Comparison of ENCODE assay signal across 31 cellular contexts in the genomic region with DNA sequence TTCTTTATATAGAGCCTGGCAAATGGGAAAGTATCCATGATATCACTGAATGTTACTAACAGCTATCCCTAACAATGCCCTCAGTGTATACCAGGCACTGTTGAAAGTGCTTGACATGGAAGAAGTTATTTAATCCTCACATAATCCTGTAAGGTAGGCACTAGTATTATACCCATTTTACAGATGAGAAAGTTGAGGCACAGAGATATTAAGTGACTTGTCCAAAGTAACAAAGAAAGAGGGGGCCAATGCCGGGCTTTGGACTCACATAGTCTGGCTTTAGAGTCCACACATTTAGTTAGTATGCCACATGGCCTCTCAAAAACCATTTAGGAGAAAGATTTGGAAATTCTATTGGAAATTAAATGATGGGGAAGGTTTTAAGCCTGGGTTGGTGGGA.
"Had no signal": no experiment of that assay in that cellular context is flagged by ENCODE, and none has a peak within 500 bp of the region (broad histone marks: within the 10 kb centered on the region; RNA-seq: fewer than 3 reads in every experiment).

No MANE protein-coding gene starts in this region.

- H3K27me3 ChIP-seq: ovary, spleen, testis, transverse colon, upper lobe of right lung, uterus had no signal

- H3K36me3 Mint-ChIP-seq: naive B cell; naive thymus-derived CD8-positive, alpha-beta T cell; stimulated activated memory B cell treated with anti-CD40 and anti-IgM and Interleukin-4, amounts not matched to agents 10 μg/mL and 1 μg/mL and 100 μg/mL, for 72 hours; type B pancreatic cell had no signal

- DNase-seq: naive B cell; naive thymus-derived CD8-positive, alpha-beta T cell; occipital lobe; ovary; psoas muscle; right cardiac atrium; spleen; stimulated activated CD4-positive, alpha-beta T cell treated with anti-CD3 and anti-CD28 coated beads, Interleukin-12 subunit alpha, Interleukin-12 subunit beta, amount 100 ng/mL, for 4 hours; stimulated activated CD4-positive, alpha-beta T cell treated with anti-CD3 and anti-CD28 coated beads, Interleukin-1b, Interleukin-23, amount 100 ng/mL, for 48 hours; stimulated activated CD4-positive, alpha-beta T cell treated with anti-CD3 and anti-CD28 coated beads, Interleukin-4, amount 100 ng/mL, for 1 hour; stimulated activated CD4-positive, alpha-beta T cell treated with anti-CD3 and anti-CD28 coated beads, Interleukin-4, amount 100 ng/mL, for 4 hours; stimulated activated CD8-positive, alpha-beta memory T cell treated with anti-CD3 and anti-CD28 coated beads, Interleukin-4, amount 100 ng/mL, for 48 hours; stimulated activated naive CD4-positive, alpha-beta T cell; stimulated activated naive CD8-positive, alpha-beta T cell treated with anti-CD3 and anti-CD28 coated beads, Interleukin-15, amount 100 ng/mL, for 72 hours; stimulated activated naive CD8-positive, alpha-beta T cell treated with anti-CD3 and anti-CD28 coated beads, Interleukin-15, Interleukin-2, amounts not matched to agents 100 U/mL and 50 U/mL, for 24 hours; substantia nigra; testis; tibial artery; transverse colon; upper lobe of right lung; uterus had no signal

- H3K36me3 ChIP-seq: ovary, spleen, suprapubic skin, tibial artery, transverse colon, upper lobe of right lung, uterus had no signal

- H3K4me2 ChIP-seq: smooth muscle cell had no signal

- H3K4me1 ChIP-seq: parathyroid adenoma, psoas muscle, spleen, testis, tibial artery, transverse colon, upper lobe of right lung, uterus had no signal

- H2AFZ ChIP-seq: parathyroid adenoma had no signal

- H3K9me3 Mint-ChIP-seq: naive thymus-derived CD8-positive, alpha-beta T cell; neural crest cell; stimulated activated memory B cell treated with anti-CD40 and anti-IgM and Interleukin-4, amounts not matched to agents 10 μg/mL and 1 μg/mL and 100 μg/mL, for 72 hours; stimulated activated naive CD8-positive, alpha-beta T cell treated with anti-CD3 and anti-CD28 coated beads, Interleukin-15, amount 100 ng/mL, for 72 hours; type B pancreatic cell had no signal

- H3K9me3 ChIP-seq: psoas muscle, spleen, testis, tibial artery, transverse colon, upper lobe of right lung, uterus had no signal

- H3K9ac ChIP-seq: parathyroid adenoma had no signal

- H3K4me1 Mint-ChIP-seq: naive B cell; nephron; stimulated activated memory B cell treated with anti-CD40 and anti-IgM and Interleukin-4, amounts not matched to agents 10 μg/mL and 1 μg/mL and 100 μg/mL, for 72 hours; stimulated activated naive CD8-positive, alpha-beta T cell treated with anti-CD3 and anti-CD28 coated beads, Interleukin-15, amount 100 ng/mL, for 72 hours had no signal

- H3K4me3 ChIP-seq: ovary, psoas muscle, skin epidermis, smooth muscle cell, spleen, suprapubic skin, testis, tibial artery, transverse colon, upper lobe of right lung, uterus had no signal

- H3K27ac ChIP-seq: ovary, parathyroid adenoma, psoas muscle, skin epidermis, spleen, suprapubic skin, testis, tibial artery, transverse colon, upper lobe of right lung, uterus had no signal

- H3K4me3 Mint-ChIP-seq: naive B cell; naive thymus-derived CD8-positive, alpha-beta T cell; nephron; neural crest cell; stimulated activated memory B cell treated with anti-CD40 and anti-IgM and Interleukin-4, amounts not matched to agents 10 μg/mL and 1 μg/mL and 100 μg/mL, for 72 hours; stimulated activated naive CD8-positive, alpha-beta T cell treated with anti-CD3 and anti-CD28 coated beads, Interleukin-15, amount 100 ng/mL, for 72 hours; type B pancreatic cell had no signal

- H3K79me2 ChIP-seq: parathyroid adenoma had no signal

- ATAC-seq: naive thymus-derived CD8-positive, alpha-beta T cell; psoas muscle; right cardiac atrium; sciatic nerve; stimulated activated memory B cell treated with anti-CD40 and anti-IgM and Interleukin-4, amounts not matched to agents 10 μg/mL and 1 μg/mL and 100 μg/mL, for 72 hours; stimulated activated naive CD8-positive, alpha-beta T cell treated with anti-CD3 and anti-CD28 coated beads, Interleukin-15, amount 100 ng/mL, for 72 hours; stimulated activated naive CD8-positive, alpha-beta T cell treated with anti-CD3 and anti-CD28 coated beads, Interleukin-15, Interleukin-2, amounts not matched to agents 100 U/mL and 50 U/mL, for 24 hours; upper lobe of right lung had no signal

- H3K27ac Mint-ChIP-seq: naive B cell; nephron; progenitor cell of endocrine pancreas; stimulated activated memory B cell treated with anti-CD40 and anti-IgM and Interleukin-4, amounts not matched to agents 10 μg/mL and 1 μg/mL and 100 μg/mL, for 72 hours; stimulated activated naive CD8-positive, alpha-beta T cell treated with anti-CD3 and anti-CD28 coated beads, Interleukin-15, amount 100 ng/mL, for 72 hours; type B pancreatic cell had no signal
